ENCODE assay signal across 15 cellular contexts in the genomic region with DNA sequence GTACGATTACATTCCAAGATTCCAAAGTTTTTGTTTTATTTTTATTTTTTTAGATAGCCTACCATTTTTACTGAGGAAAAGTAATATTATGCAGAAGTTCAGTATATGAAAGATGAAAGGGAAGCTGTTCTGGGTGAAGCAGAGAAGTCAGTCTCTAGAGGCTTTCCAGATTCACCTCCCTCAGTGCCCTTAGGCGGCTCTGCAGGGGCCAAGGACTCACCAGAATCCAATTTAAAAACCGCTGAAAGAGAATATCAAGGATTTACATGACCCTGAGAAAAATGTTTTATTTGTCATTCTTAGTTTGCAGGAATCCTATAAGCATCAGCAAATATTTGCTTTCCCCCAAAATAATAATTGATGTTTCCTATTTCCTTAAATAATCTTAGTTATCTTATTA.
A peak's percentile ranks its signal among the peaks of the same experiment; 100 is the strongest.
DNase-seq lines count a peak whose midpoint lies in the region; ATAC-seq and TF ChIP-seq lines count a peak whose summit lies in the region.
"Had no signal": no experiment of that assay in that cellular context is flagged by ENCODE, and none has a peak within 500 bp of the region (broad histone marks: within the 10 kb centered on the region; RNA-seq: fewer than 3 reads in every experiment).

No MANE protein-coding gene starts in this region.

- intact Hi-C loops in naive thymus-derived CD4-positive, alpha-beta T cell (cut with micrococcal nuclease) = no loop called here

- no peak overlapping the region for H2BK15ac ChIP-seq in neuronal stem cell (ENCODE audit: low read length)

- H3K9ac ChIP-seq in neural progenitor cell (no peak overlapping the region), neuronal stem cell (ENCODE audit: low read depth, low read length, poor library complexity) (no peak overlapping the region)

- no peaks in the 10 kb centered on the region for H3K79me2 ChIP-seq in neural progenitor cell (ENCODE audit: low read depth)

- no peak overlapping the region for H3K4me3 Mint-ChIP-seq in WTC11
- H3K4me3 Mint-ChIP-seq in neural progenitor cell = no peak overlapping the region
- no peak overlapping the region for H3K4me3 Mint-ChIP-seq in naive thymus-derived CD4-positive, alpha-beta T cell
- H3K4me3 Mint-ChIP-seq: CD4-positive, alpha-beta memory T cell; GM23338; H9 had no signal

- H4K91ac ChIP-seq in neuronal stem cell (ENCODE audit: low read depth, low read length, poor library complexity) = no peak overlapping the region

- no peaks in the 10 kb centered on the region for H3K27me3 Mint-ChIP-seq in WTC11 (ENCODE audit: low read depth)
- H3K27me3 Mint-ChIP-seq in neural progenitor cell (ENCODE audit: insufficient read depth, low read depth) = peaks cover 3% of the 10 kb centered on the region
- no peaks in the 10 kb centered on the region for H3K27me3 Mint-ChIP-seq in naive thymus-derived CD4-positive, alpha-beta T cell
- H3K27me3 Mint-ChIP-seq: CD4-positive, alpha-beta memory T cell had no signal

- POLR2A ChIA-PET in WTC11 (lab: Charles Lee) = no interaction called here
- POLR2A ChIA-PET in naive thymus-derived CD4-positive, alpha-beta T cell (lab: Charles Lee) = no interaction called here

- no peaks in the 10 kb centered on the region for H3K79me1 ChIP-seq in neuronal stem cell (ENCODE audit: low read depth, low read length)

- H3K4ac ChIP-seq in neuronal stem cell (ENCODE audit: low read length) = no peak overlapping the region

- no peak overlapping the region for H3K18ac ChIP-seq in neuronal stem cell (ENCODE audit: low read length)

- DNase-seq in NCI-H69 (lab: John Stamatoyannopoulos, UW) = peak; percentile 21
- no peak for DNase-seq in WTC11 (ENCODE audit: low spot score)
- no peak for DNase-seq in neural progenitor cell (ENCODE audit: low spot score)
- no peak for DNase-seq in activated naive CD4-positive, alpha-beta T cell treated with anti-CD3 and anti-CD28 coated beads, Interleukin-2, amount 50 U/mL, for 72 hours (ENCODE audit: low spot score in 2 of 2)
- no peak for DNase-seq in naive thymus-derived CD4-positive, alpha-beta T cell
- DNase-seq in neuronal stem cell (ENCODE audit: low spot score) = no peak
- DNase-seq: C1 segment of cervical spinal cord; Calu3; CD4-positive, alpha-beta memory T cell; COR-L47; DMS53; DMS79 treated with DMSO at 0.1 percent for 48 hours; H9 had no signal

- no peaks in the 10 kb centered on the region for H3K4me1 ChIP-seq in neural progenitor cell
- no peaks in the 10 kb centered on the region for H3K4me1 ChIP-seq in naive thymus-derived CD4-positive, alpha-beta T cell (ENCODE audit: control insufficient read depth in 2 of 2, insufficient read depth in 2 of 2, low read length in 2 of 2)
- H3K4me1 ChIP-seq in neuronal stem cell (ENCODE audit: control insufficient read depth in 2 of 2, insufficient read depth in 1 of 2, low read depth in 1 of 2, low read length in 2 of 2) = no peaks in the 10 kb centered on the region

- ATAC-seq in WTC11 = peak; percentile 59
- no peak for ATAC-seq in activated naive CD4-positive, alpha-beta T cell treated with anti-CD3 and anti-CD28 coated beads, Interleukin-2, amount 50 U/mL, for 72 hours
- no peak for ATAC-seq in naive thymus-derived CD4-positive, alpha-beta T cell
- ATAC-seq: GM23338, HCT116 had no signal

- peaks cover 21% of the 10 kb centered on the region for H3K9me3 Mint-ChIP-seq in WTC11
- H3K9me3 Mint-ChIP-seq in neural progenitor cell = peaks cover 5% of the 10 kb centered on the region
- H3K9me3 Mint-ChIP-seq in activated naive CD4-positive, alpha-beta T cell treated with anti-CD3 and anti-CD28 coated beads, Interleukin-2, amount 50 U/mL, for 72 hours = peaks cover 0 to 5% of the 10 kb centered on the region in 2 donors
- peaks cover 0 to 7% (median 2%) of the 10 kb centered on the region in 11 donors for H3K9me3 Mint-ChIP-seq in naive thymus-derived CD4-positive, alpha-beta T cell
- H3K9me3 Mint-ChIP-seq: GM23338 had no signal

- no CpG with 5 or more reads among the region's 3 CpGs for WGBS in neuronal stem cell (ENCODE audit: extremely low coverage in 2 of 2, insufficient read length in 2 of 2, insufficient replicate concordance in 1 of 2), 2 donors

- H4K20me1 ChIP-seq in neural progenitor cell (ENCODE audit: low read depth) = no peaks in the 10 kb centered on the region

- no peak overlapping the region for H3K14ac ChIP-seq in neuronal stem cell (ENCODE audit: low read length)

- H4K8ac ChIP-seq in neuronal stem cell (ENCODE audit: low read depth, low read length) = no peak overlapping the region

- H3K27ac Mint-ChIP-seq in WTC11 (no peak overlapping the region), neural progenitor cell (peak overlapping the region; percentile 63)
- no peak overlapping the region for H3K27ac Mint-ChIP-seq in activated naive CD4-positive, alpha-beta T cell treated with anti-CD3 and anti-CD28 coated beads, Interleukin-2, amount 50 U/mL, for 72 hours
- no peak overlapping the region for H3K27ac Mint-ChIP-seq in naive thymus-derived CD4-positive, alpha-beta T cell
- H3K27ac Mint-ChIP-seq: CD4-positive, alpha-beta memory T cell; GM23338; H9 had no signal

- no peak overlapping the region for H3K4me3 ChIP-seq in neural progenitor cell
- no peak overlapping the region for H3K4me3 ChIP-seq in naive thymus-derived CD4-positive, alpha-beta T cell (ENCODE audit: low read length)
- no peak overlapping the region for H3K4me3 ChIP-seq in neuronal stem cell (ENCODE audit: low read length in 2 of 2)
- H3K4me3 ChIP-seq: GM23338 had no signal

- H3K36me3 ChIP-seq in neural progenitor cell (no peaks in the 10 kb centered on the region), neuronal stem cell (replicated peaks in 1 of 2; ENCODE audit: control insufficient read depth in 2 of 2, insufficient read depth in 2 of 2, low read length in 2 of 2) (no peaks in the 10 kb centered on the region)
- H3K36me3 ChIP-seq in naive thymus-derived CD4-positive, alpha-beta T cell (ENCODE audit: control insufficient read depth in 2 of 3, insufficient read depth in 3 of 3, low read length in 3 of 3) = no peaks in the 10 kb centered on the region

- no peaks in the 10 kb centered on the region for H3F3A ChIP-seq in neural progenitor cell (ENCODE audit: low read depth)

- H3K27me3 ChIP-seq in neural progenitor cell = no peaks in the 10 kb centered on the region
- no peaks in the 10 kb centered on the region for H3K27me3 ChIP-seq in naive thymus-derived CD4-positive, alpha-beta T cell (ENCODE audit: control insufficient read depth in 2 of 2, insufficient read depth in 2 of 2, low read length in 2 of 2)
- H3K27me3 ChIP-seq in neuronal stem cell (ENCODE audit: control insufficient read depth in 3 of 3, insufficient read depth in 3 of 3, low read depth in 1 of 3, low read length in 3 of 3) = no peaks in the 10 kb centered on the region

- no peak overlapping the region for H2BK5ac ChIP-seq in neuronal stem cell (ENCODE audit: low read length)

- TF ChIP-seq CTCF in WTC11 (IDR thresholded peaks at IDR 0.05) (no peak), neural progenitor cell (IDR thresholded peaks at IDR 0.05) (no peak)

- H2BK12ac ChIP-seq in neuronal stem cell (ENCODE audit: low read length) = no peak overlapping the region

- CTCF ChIA-PET in WTC11 (lab: Charles Lee) = no interaction called here
- CTCF ChIA-PET in naive thymus-derived CD4-positive, alpha-beta T cell (lab: Charles Lee) = no interaction called here

- H3K27ac ChIP-seq in neural progenitor cell (no peak overlapping the region), neuronal stem cell (replicated peaks; ENCODE audit: low read length) (no peak overlapping the region)
- H3K27ac ChIP-seq in naive thymus-derived CD4-positive, alpha-beta T cell (ENCODE audit: low read depth, low read length) = no peak overlapping the region

- H2BK120ac ChIP-seq in neuronal stem cell (ENCODE audit: low read depth, low read length) = no peak overlapping the region

- H3K4me2 ChIP-seq in neural progenitor cell (no peak overlapping the region), neuronal stem cell (ENCODE audit: insufficient read depth, low read length, poor library complexity, severe bottlenecking) (no peak overlapping the region)
- H3K4me2 ChIP-seq: GM23338 had no signal

- H3K9me3 ChIP-seq in neural progenitor cell (ENCODE audit: low read depth) = no peaks in the 10 kb centered on the region
- no peaks in the 10 kb centered on the region for H3K9me3 ChIP-seq in naive thymus-derived CD4-positive, alpha-beta T cell (ENCODE audit: control insufficient read depth in 2 of 3, low read length in 3 of 3)
- no peaks in the 10 kb centered on the region for H3K9me3 ChIP-seq in neuronal stem cell (replicated peaks in 1 of 2; ENCODE audit: control insufficient read depth in 2 of 2, insufficient read depth in 1 of 2, low read depth in 1 of 2, low read length in 2 of 2)

- no peak overlapping the region for H3K23ac ChIP-seq in neuronal stem cell (ENCODE audit: low read depth, low read length, poor library complexity)

- H2AFZ ChIP-seq in neural progenitor cell (replicated peaks) (no peak overlapping the region), neuronal stem cell (ENCODE audit: low read length) (no peak overlapping the region)
- H2AFZ ChIP-seq: GM23338 had no signal

- no peaks in the 10 kb centered on the region for H3K36me3 Mint-ChIP-seq in WTC11
- H3K36me3 Mint-ChIP-seq in neural progenitor cell = no peaks in the 10 kb centered on the region
- H3K36me3 Mint-ChIP-seq in activated naive CD4-positive, alpha-beta T cell treated with anti-CD3 and anti-CD28 coated beads, Interleukin-2, amount 50 U/mL, for 72 hours = no peaks in the 10 kb centered on the region
- H3K36me3 Mint-ChIP-seq in naive thymus-derived CD4-positive, alpha-beta T cell = no peaks in the 10 kb centered on the region
- H3K36me3 Mint-ChIP-seq: CD4-positive, alpha-beta memory T cell had no signal

- H2AK5ac ChIP-seq in neuronal stem cell (ENCODE audit: low read depth, low read length) = no peak overlapping the region

- H3K4me1 Mint-ChIP-seq in WTC11 = peaks cover 12% of the 10 kb centered on the region
- no peaks in the 10 kb centered on the region for H3K4me1 Mint-ChIP-seq in neural progenitor cell
- H3K4me1 Mint-ChIP-seq in naive thymus-derived CD4-positive, alpha-beta T cell = no peaks in the 10 kb centered on the region
- H3K4me1 Mint-ChIP-seq: CD4-positive, alpha-beta memory T cell; GM23338 had no signal
